In the genomic region with DNA sequence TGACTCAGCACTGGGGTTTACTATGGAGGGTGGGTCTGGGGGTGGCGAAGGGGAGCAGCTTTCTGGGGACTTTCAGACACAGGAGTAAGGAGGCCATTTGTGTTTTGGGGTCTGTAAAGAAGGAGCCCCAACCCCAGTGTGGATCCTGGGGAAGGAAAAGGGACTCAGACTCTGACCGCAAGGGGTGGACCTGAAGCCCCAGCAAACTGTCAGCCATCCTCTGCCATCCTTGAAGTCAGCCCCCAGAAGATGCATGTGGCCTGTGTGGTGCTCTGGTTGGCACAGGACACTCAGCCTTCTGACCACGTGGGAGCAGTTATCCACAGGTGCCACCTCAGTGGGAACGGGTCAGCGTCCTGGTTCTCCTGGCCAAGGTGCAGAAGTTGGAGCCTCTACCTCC, we compare ENCODE assay signal across 13 cellular contexts. TPM values are rescaled to one million over a fixed set of nuclear protein-coding genes. Genes with fewer than 3 reads are reported as not detected.
DNase-seq lines count a peak whose midpoint lies in the region; ATAC-seq and TF ChIP-seq lines count a peak whose summit lies in the region.
"Had no signal": no experiment of that assay in that cellular context is flagged by ENCODE, and none has a peak within 500 bp of the region (broad histone marks: within the 10 kb centered on the region; RNA-seq: fewer than 3 reads in every experiment).

No MANE protein-coding gene starts in this region.

- H3K27ac ChIP-seq in dorsolateral prefrontal cortex: no peak overlapping the region

- TF ChIP-seq CTCF in dorsolateral prefrontal cortex (IDR thresholded peaks at IDR 0.05 in 54 of 56, conservative IDR thresholded peaks at IDR 0.05 in 2 of 56; ENCODE audit: low read depth in 1 of 56, partially characterized antibody in 56 of 56): no peak

- no peaks in the 10 kb centered on the region for H3K27me3 ChIP-seq in dorsolateral prefrontal cortex
- H3K27me3 ChIP-seq: vagina had no signal

- peaks cover 64% of the 10 kb centered on the region for H3K4me1 Mint-ChIP-seq in activated CD4-positive, alpha-beta T cell treated with anti-CD3 and anti-CD28 coated beads, Interleukin-2, amount 10 ng/mL, durations not matched to agents 24 days and 14 days
- peaks cover 60 to 81% (median 68%) of the 10 kb centered on the region in 3 donors for H3K4me1 Mint-ChIP-seq in T-cell
- H3K4me1 Mint-ChIP-seq in stimulated activated effector memory CD8-positive, alpha-beta T cell treated with anti-CD3 and anti-CD28 coated beads, Interleukin-12 subunit alpha, Interleukin-12 subunit beta, amount 100 ng/mL, for 72 hours: peaks cover 84% of the 10 kb centered on the region

- peak overlapping the region; percentile 95 for H3K27ac Mint-ChIP-seq in activated CD4-positive, alpha-beta T cell treated with anti-CD3 and anti-CD28 coated beads, Interleukin-2, amount 10 ng/mL, durations not matched to agents 24 days and 14 days
- peak overlapping the region; percentile 90 to 94 for H3K27ac Mint-ChIP-seq in T-cell
- H3K27ac Mint-ChIP-seq in stimulated activated effector memory CD8-positive, alpha-beta T cell treated with anti-CD3 and anti-CD28 coated beads, Interleukin-12 subunit alpha, Interleukin-12 subunit beta, amount 100 ng/mL, for 72 hours: peak overlapping the region; percentile 96

- H3K9me3 Mint-ChIP-seq in activated CD4-positive, alpha-beta T cell treated with anti-CD3 and anti-CD28 coated beads, Interleukin-2, amount 10 ng/mL, durations not matched to agents 24 days and 14 days: no peaks in the 10 kb centered on the region
- no peaks in the 10 kb centered on the region for H3K9me3 Mint-ChIP-seq in T-cell
- H3K9me3 Mint-ChIP-seq in stimulated activated effector memory CD8-positive, alpha-beta T cell treated with anti-CD3 and anti-CD28 coated beads, Interleukin-12 subunit alpha, Interleukin-12 subunit beta, amount 100 ng/mL, for 72 hours: no peaks in the 10 kb centered on the region

- peak overlapping the region; percentile 53 for H3K4me3 Mint-ChIP-seq in activated CD4-positive, alpha-beta T cell treated with anti-CD3 and anti-CD28 coated beads, Interleukin-2, amount 10 ng/mL, durations not matched to agents 24 days and 14 days
- H3K4me3 Mint-ChIP-seq in T-cell: peak overlapping the region in 1 of 3 donors; percentile 59
- H3K4me3 Mint-ChIP-seq in stimulated activated effector memory CD8-positive, alpha-beta T cell treated with anti-CD3 and anti-CD28 coated beads, Interleukin-12 subunit alpha, Interleukin-12 subunit beta, amount 100 ng/mL, for 72 hours: peak overlapping the region; percentile 43
- H3K4me3 Mint-ChIP-seq: brain had no signal

- no peaks in the 10 kb centered on the region for H3K36me3 Mint-ChIP-seq in activated CD4-positive, alpha-beta T cell treated with anti-CD3 and anti-CD28 coated beads, Interleukin-2, amount 10 ng/mL, durations not matched to agents 24 days and 14 days (ENCODE audit: low read depth)
- H3K36me3 Mint-ChIP-seq in T-cell: no peaks in the 10 kb centered on the region
- peaks cover 7% of the 10 kb centered on the region for H3K36me3 Mint-ChIP-seq in stimulated activated effector memory CD8-positive, alpha-beta T cell treated with anti-CD3 and anti-CD28 coated beads, Interleukin-12 subunit alpha, Interleukin-12 subunit beta, amount 100 ng/mL, for 72 hours
- H3K36me3 Mint-ChIP-seq: brain had no signal

- ATAC-seq in T-cell (replicated peaks in 1 of 4): no peak
- no peak for ATAC-seq in stimulated activated effector memory CD8-positive, alpha-beta T cell treated with anti-CD3 and anti-CD28 coated beads, Interleukin-12 subunit alpha, Interleukin-12 subunit beta, amount 100 ng/mL, for 72 hours
- ATAC-seq in GM18868 (IDR thresholded peaks at IDR 0.05; ENCODE audit: unreplicated experiment): no peak

- POLR2A ChIA-PET in T-cell (lab: Charles Lee): no interaction called here

- no peak overlapping the region for H3K4me3 ChIP-seq in dorsolateral prefrontal cortex
- H3K4me3 ChIP-seq: smooth muscle cell, vagina had no signal

- CTCF ChIA-PET in T-cell (lab: Charles Lee): interaction anchor here (0.6 to 1.7 kb wide), 6 partner anchors 8 to 244 kb away, joined by 3 to 15 read pairs (median 4); no protein-coding TSS in a partner anchor

- no peak for DNase-seq in activated CD4-positive, alpha-beta T cell treated with anti-CD3 and anti-CD28 coated beads, Interleukin-2, amount 10 ng/mL, durations not matched to agents 24 days and 14 days
- DNase-seq in activated CD4-positive, alpha-beta T cell treated with anti-CD3 and anti-CD28 coated beads for 1 hour: no peak
- no peak for DNase-seq in T-cell
- peak in 8 of 10 donors; percentile 2 to 25 (median 12) for DNase-seq in dorsolateral prefrontal cortex
- no peak for DNase-seq in stimulated activated effector memory CD8-positive, alpha-beta T cell treated with anti-CD3 and anti-CD28 coated beads, Interleukin-12 subunit alpha, Interleukin-12 subunit beta, amount 100 ng/mL, for 72 hours (ENCODE audit: low spot score in 2 of 2)
- no peak for DNase-seq in NCI-H69 (lab: John Stamatoyannopoulos, UW)
- DNase-seq in cerebellar nuclear complex (lab: John Stamatoyannopoulos, UW): no peak
- DNase-seq: DMS79 had no signal

- intact Hi-C loops in activated CD4-positive, alpha-beta T cell treated with anti-CD3 and anti-CD28 coated beads, Interleukin-2, amount 10 ng/mL, durations not matched to agents 24 days and 14 days (cut with micrococcal nuclease): loop anchor here (1.0 to 5.0 kb wide), 5 partner anchors 13 to 121 kb away; partner anchors contain the start of gene CSF1
- intact Hi-C loops in dorsolateral prefrontal cortex (cut with DNase I): loop anchor here (5.0 to 10.0 kb wide), 4 partner anchors 78 to 193 kb away; partner anchors contain the start of genes AHCYL1 (in 2 of the 2) and CSF1 (in 1 of the 2)

- H3K27me3 Mint-ChIP-seq in activated CD4-positive, alpha-beta T cell treated with anti-CD3 and anti-CD28 coated beads, Interleukin-2, amount 10 ng/mL, durations not matched to agents 24 days and 14 days: no peaks in the 10 kb centered on the region
- no peaks in the 10 kb centered on the region for H3K27me3 Mint-ChIP-seq in T-cell

RNA-seq across cellular contexts. Expression of gene EPS8L3, which starts 26.0 kb away (rescaled TPM):
- total RNA-seq in activated CD4-positive, alpha-beta T cell treated with anti-CD3 and anti-CD28 coated beads, Interleukin-2, amount 10 ng/mL, durations not matched to agents 24 days and 14 days: not detected in 2 replicates
- under 1 TPM in 2 of 5 donors, not detected in 3; 0.47 to 0.49 TPM for total RNA-seq in T-cell
- 1 to 10 TPM in 1 of 120 experiments, under 1 TPM in 1, not detected in 118; 0.81 to 1.3 TPM for total RNA-seq in dorsolateral prefrontal cortex
- total RNA-seq: H4, smooth muscle cell, vagina had no signal

RNA-seq across cellular contexts. Expression of gene GSTM3, which starts 48.9 kb away (rescaled TPM):
- 12.4 and 13.0 TPM in 2 replicates for total RNA-seq in activated CD4-positive, alpha-beta T cell treated with anti-CD3 and anti-CD28 coated beads, Interleukin-2, amount 10 ng/mL, durations not matched to agents 24 days and 14 days
- total RNA-seq in T-cell: 10 to 100 TPM in 4 of 5 donors, 1 to 10 TPM in 1; 8.4 to 17.1 (median 10.3) TPM
- total RNA-seq in dorsolateral prefrontal cortex: 100 to 1,000 TPM in 35 of 120 experiments, 10 to 100 TPM in 85; 34.5 to 187 (median 81.8) TPM

Comparison
In these comparisons a context has a peak if more than half of its experiments do, and no peak if none do; other contexts are left out.
1. DNase-seq: peak in dorsolateral prefrontal cortex (8 of 10); none in activated CD4-positive, alpha-beta T cell treated with anti-CD3 and anti-CD28 coated beads, Interleukin-2, amount 10 ng/mL, durations not matched to agents 24 days and 14 days (single experiment), activated CD4-positive, alpha-beta T cell treated with anti-CD3 and anti-CD28 coated beads for 1 hour (single experiment), T-cell (0 of 34), stimulated activated effector memory CD8-positive, alpha-beta T cell treated with anti-CD3 and anti-CD28 coated beads, Interleukin-12 subunit alpha, Interleukin-12 subunit beta, amount 100 ng/mL, for 72 hours (0 of 2), NCI-H69 (single experiment) and cerebellar nuclear complex (0 of 2).
2. Peak in every context shown above with its lines, with median percentiles within 50 percentile points of each other: H3K27ac Mint-ChIP-seq.